Comparison of ENCODE assay signal across 8 cellular contexts in the genomic region with DNA sequence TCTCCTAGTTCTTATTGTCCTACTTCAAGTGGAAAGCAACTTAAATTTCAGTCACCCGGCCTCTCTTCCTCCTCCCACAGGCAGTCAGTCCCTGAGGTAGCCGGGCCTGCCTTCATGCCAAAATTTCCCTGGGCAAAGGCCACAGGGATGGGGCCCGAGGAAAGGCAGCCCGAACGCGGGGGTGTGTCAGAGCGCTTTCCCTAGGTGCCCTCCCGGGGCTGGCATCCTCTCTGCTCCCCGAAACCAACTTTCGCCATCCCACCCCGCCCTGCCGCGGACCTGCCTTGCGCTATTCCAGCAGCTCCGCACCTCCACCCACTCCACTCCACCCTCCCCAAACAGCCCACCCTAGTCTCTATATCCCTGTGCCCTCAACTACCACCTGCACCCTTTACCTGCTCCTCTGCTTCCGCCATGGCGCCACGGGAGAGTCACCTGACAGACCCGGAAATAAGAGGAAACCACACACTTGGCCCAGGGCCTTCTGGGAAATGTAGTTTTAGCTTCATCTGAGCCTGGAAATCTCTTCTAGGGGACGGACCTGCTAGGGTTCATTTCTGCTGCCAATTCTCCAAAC. TPM values are rescaled to one million over a fixed set of nuclear protein-coding genes. Genes with fewer than 3 reads are reported as not detected.
DNase-seq lines count a peak whose midpoint lies in the region; ATAC-seq, FAIRE-seq and TF ChIP-seq lines count a peak whose summit lies in the region.

A gene (minus strand): TSS at position 433 of the 577 bp plus-strand sequence. CDS start 17 bp downstream, at position 416.

- H3K27ac ChIP-seq in AG04450 (ENCODE audit: low read depth, low read length) (no peak within 1 kb of the TSS), kidney (ENCODE audit: low read depth in 2 of 2, low read length in 2 of 2) (no peak within 1 kb of the TSS)

- CTCF ChIA-PET in AG04450 (lab: Charles Lee), result interaction anchor here (1.0 to 1.9 kb wide), 2 partner anchors 23 to 31 kb away, joined by 4 to 14 read pairs; no protein-coding TSS in a partner anchor

- no peaks in the 10 kb centered on the region for H3K27me3 ChIP-seq in AG04450 (ENCODE audit: control insufficient read depth, insufficient read depth, low read length)

- DNase-seq in AG04450 (ENCODE audit: low read depth, low spot score) (peak; percentile 15), NCI-H2196 treated with DMSO at 0.1 percent for 48 hours (lab: John Stamatoyannopoulos, UW; ENCODE audit: unreplicated experiment) (peak; percentile 50), cerebellar cortex (ENCODE audit: low spot score) (peak; percentile 91), kidney (peak; percentile 87)
- peak; percentile 83 for DNase-seq in stimulated activated CD4-positive, alpha-beta T cell treated with anti-CD3 and anti-CD28 coated beads, Interleukin-15, amount 100 ng/mL, for 24 hours

- H3K9ac ChIP-seq in kidney (ENCODE audit: low read length in 2 of 2), result peak within 1 kb of the TSS; percentile 67 to 76

- H3K4me3 ChIP-seq in AG04450 (ENCODE audit: low read depth, low read length), result peak within 1 kb of the TSS; percentile 91
- peak within 1 kb of the TSS; percentile 90 to 93 for H3K4me3 ChIP-seq in kidney (ENCODE audit: low read length in 2 of 2)

- H3K9me3 ChIP-seq in AG04450 (ENCODE audit: control insufficient read depth, insufficient read depth, low read length) (no peaks in the 10 kb centered on the region), kidney (ENCODE audit: control insufficient read depth in 1 of 2, low read length in 2 of 2) (no peaks in the 10 kb centered on the region)

- peak; percentile 17 for FAIRE-seq in kidney (lab: Jason Lieb, UNC)

- POLR2A ChIA-PET in AG04450 (lab: Yijun Ruan, JAX), result interaction anchor here (0.6 kb wide), 1 partner anchor 18 kb away, joined by 3 read pairs; no protein-coding TSS in a partner anchor

- ATAC-seq in GM18868 (IDR thresholded peaks at IDR 0.05; ENCODE audit: unreplicated experiment), result peak; percentile 95
- ATAC-seq in HG03103 (IDR thresholded peaks at IDR 0.05; ENCODE audit: low read depth, unreplicated experiment), result peak; percentile 98
- peak; percentile 97 for ATAC-seq in activated CD4-positive, CD25-positive, alpha-beta regulatory T cell treated with anti-CD3 and anti-CD28 coated beads, Interleukin-2, amount 50 U/mL, for 24 hours

- intact Hi-C loops in kidney (cut with DNase I), result no loop called here

- H3K36me3 ChIP-seq in kidney (ENCODE audit: control insufficient read depth in 1 of 2, insufficient read depth in 2 of 2, low read length in 2 of 2), result no peaks in the 10 kb centered on the region

- no peak for TF ChIP-seq CTCF in AG04450 (IDR thresholded peaks at IDR 0.05; ENCODE audit: low read depth, low read length)
- no peak for TF ChIP-seq CTCF in kidney (IDR thresholded peaks at IDR 0.05; ENCODE audit: borderline replicate concordance, extremely low read depth, insufficient read depth)

- no peaks in the 10 kb centered on the region for H3K4me1 ChIP-seq in kidney (ENCODE audit: control insufficient read depth in 1 of 2, insufficient read depth in 1 of 2, low read depth in 1 of 2, low read length in 2 of 2)

RNA-seq across cellular contexts. Expression of the gene that starts here (rescaled TPM):
- 41.6 and 67.1 TPM in 2 replicates for polyA plus RNA-seq in AG04450 (2011; rRNA removed)
- 40.7 and 49.6 TPM in 2 replicates for polyA minus RNA-seq in AG04450 (2011; rRNA and poly(A)+ RNA removed)
- total RNA-seq in kidney, result 94.0 TPM
- 21.8 TPM for polyA plus RNA-seq in kidney (ENCODE audit: insufficient read depth, low read depth, low replicate concordance)

Comparison
In these comparisons a context has a peak if more than half of its experiments do, and no peak if none do; other contexts are left out.
1. DNase-seq: peak in every context shown above with its lines; median percentile 91 in cerebellar cortex; 87 in kidney; 83 in stimulated activated CD4-positive, alpha-beta T cell treated with anti-CD3 and anti-CD28 coated beads, Interleukin-15, amount 100 ng/mL, for 24 hours; 50 in NCI-H2196 treated with DMSO at 0.1 percent for 48 hours; 15 in AG04450.